17 cellular contexts compared by ENCODE assay signal in genomic region chr9:90078988-90079457, GRCh38.
"Had no signal": no experiment of that assay in that cellular context is flagged by ENCODE, and none has a peak within 500 bp of the region (broad histone marks: within the 10 kb centered on the region; RNA-seq: fewer than 3 reads in every experiment).

No MANE protein-coding gene starts in this region.

- H3K4me3 Mint-ChIP-seq: natural killer cell, T-helper 17 cell, WTC11 had no signal

- H3K27ac ChIP-seq: colonic mucosa, esophagus squamous epithelium, foreskin keratinocyte, prostate gland, sigmoid colon had no signal

- ATAC-seq: foreskin keratinocyte, left lobe of liver, mucosa of descending colon, natural killer cell, T-helper 17 cell, WTC11 had no signal

- H3K36me3 Mint-ChIP-seq: natural killer cell, WTC11 had no signal

- H3K27me3 ChIP-seq: colonic mucosa, sigmoid colon had no signal

- H3K4me1 ChIP-seq: colonic mucosa, esophagus squamous epithelium, foreskin keratinocyte, prostate gland, sigmoid colon had no signal

- H3K9me3 Mint-ChIP-seq: natural killer cell, WTC11 had no signal

- H3K9me3 ChIP-seq: colonic mucosa, esophagus squamous epithelium, mucosa of descending colon, prostate gland, sigmoid colon had no signal

- H3K36me3 ChIP-seq: colonic mucosa, esophagus squamous epithelium, prostate gland, sigmoid colon had no signal

- H3K4me1 Mint-ChIP-seq: natural killer cell, T-helper 17 cell, WTC11 had no signal

- H3K27ac Mint-ChIP-seq: natural killer cell, T-helper 17 cell, WTC11 had no signal

- DNase-seq: activated CD4-positive, alpha-beta T cell treated with anti-CD3 and anti-CD28 coated beads, Interleukin-2, amount 50 U/mL, for 1 hour; activated gamma-delta T cell; activated T-cell treated with anti-CD3 and anti-CD28 coated beads, Interleukin-2, amount 50 U/mL, for 1 hour; colonic mucosa; esophagus squamous epithelium; foreskin keratinocyte; head of caudate nucleus; mammary epithelial cell; mucosa of descending colon; natural killer cell; nucleus accumbens; sigmoid colon; stimulated activated CD4-positive, alpha-beta T cell treated with anti-CD3 and anti-CD28 coated beads, Interleukin-2, amount 100 ng/mL, for 24 hours; T-helper 17 cell had no signal

- H3K4me3 ChIP-seq: colonic mucosa, esophagus squamous epithelium, mucosa of descending colon, prostate gland, sigmoid colon had no signal
